1 cellular context compared by ENCODE assay signal in genomic region chr20:35293303-35294292, GRCh38.
TF ChIP-seq lines count a peak whose summit lies in the region.

No MANE protein-coding gene starts in this region.

TF ChIP-seq in HepG2, 621 proteins besides CTCF, POLR2A, EP300 and RAD21 (continued from another document and continues in another):
- no peak for TF ChIP-seq HNF1A (IDR thresholded peaks at IDR 0.05; ENCODE audit: low read depth)
- TF ChIP-seq HNF1A (CRISPR knock-in tag; IDR thresholded peaks at IDR 0.05; ENCODE audit: borderline replicate concordance), result 0 out of 2 replicates have a peak, but pooled peaks have one; percentile 27
- TF ChIP-seq ARNTL (CRISPR knock-in tag; IDR thresholded peaks at IDR 0.05), result no peak
- no peak for TF ChIP-seq ETS1 (CRISPR knock-in tag; IDR thresholded peaks at IDR 0.05)
- peak; percentile 34 for TF ChIP-seq RARA (CRISPR knock-in tag; IDR thresholded peaks at IDR 0.05)
- TF ChIP-seq KLF6 (CRISPR knock-in tag; IDR thresholded peaks at IDR 0.05), result no peak
- TF ChIP-seq DNMT3B (CRISPR knock-in tag; conservative IDR thresholded peaks at IDR 0.05), result no peak
- TF ChIP-seq PRPF4 (IDR thresholded peaks at IDR 0.05; ENCODE audit: low read depth, low read length, poor library complexity, severe bottlenecking), result no peak
- peak; percentile 19; the same call in 1 of the 2 replicates for TF ChIP-seq LBX2 (CRISPR knock-in tag; IDR thresholded peaks at IDR 0.05; ENCODE audit: borderline replicate concordance)
- no peak for TF ChIP-seq ZFP36L2 (CRISPR knock-in tag; IDR thresholded peaks at IDR 0.05)
- TF ChIP-seq REST (IDR thresholded peaks at IDR 0.05; ENCODE audit: borderline replicate concordance in 1 of 2, low read depth in 1 of 2, low read length in 2 of 2), result no peak
- peak; percentile 76; the same call in 1 of the 2 replicates for TF ChIP-seq TFDP1 (CRISPR knock-in tag; IDR thresholded peaks at IDR 0.05; ENCODE audit: borderline replicate concordance)
- 0 out of 2 replicates have a peak, but pooled peaks have one; percentile 30 for TF ChIP-seq TGIF2 (CRISPR knock-in tag; IDR thresholded peaks at IDR 0.05)
- no peak for TF ChIP-seq YEATS4 (CRISPR knock-in tag; IDR thresholded peaks at IDR 0.05; ENCODE audit: borderline replicate concordance)
- TF ChIP-seq ZNF296 (CRISPR knock-in tag; conservative IDR thresholded peaks at IDR 0.05), result 0 out of 2 replicates have a peak, but pooled peaks have one; percentile 39
- TF ChIP-seq ASH2L (IDR thresholded peaks at IDR 0.05; ENCODE audit: insufficient read length, low read depth, low read length), result no peak
- TF ChIP-seq ZNF407 (CRISPR knock-in tag; IDR thresholded peaks at IDR 0.05; ENCODE audit: not compliant biosample characterization), result peak; percentile 25
- no peak for TF ChIP-seq ZBTB44 (CRISPR knock-in tag; IDR thresholded peaks at IDR 0.05)
- no peak for TF ChIP-seq ZFP91 (CRISPR knock-in tag; IDR thresholded peaks at IDR 0.05; ENCODE audit: borderline replicate concordance)
- peak; percentile 80 for TF ChIP-seq ZNF687 (CRISPR knock-in tag; IDR thresholded peaks at IDR 0.05)
- no peak for TF ChIP-seq ZNF326 (CRISPR knock-in tag; IDR thresholded peaks at IDR 0.05; ENCODE audit: borderline replicate concordance)
- TF ChIP-seq ZFP90 (CRISPR knock-in tag; IDR thresholded peaks at IDR 0.05; ENCODE audit: borderline replicate concordance), result peak; percentile 64; the same call in 1 of the 2 replicates
